Comparison of ENCODE assay signal across 21 cellular contexts in genomic region chr20:37677969-37678610, GRCh38.
"Had no signal": no experiment of that assay in that cellular context is flagged by ENCODE, and none has a peak within 500 bp of the region (broad histone marks: within the 10 kb centered on the region; RNA-seq: fewer than 3 reads in every experiment).

No MANE protein-coding gene starts in this region.

- H3K9me3 Mint-ChIP-seq: memory B cell; natural killer cell treated with Interleukin-12 subunit alpha and Interleukin-12 subunit beta and Interleukin-15 and Interleukin-18, amount 100 ng/mL, for 72 hours had no signal

- H3K4me1 Mint-ChIP-seq: memory B cell had no signal

- H3K27ac Mint-ChIP-seq: memory B cell; natural killer cell treated with Interleukin-12 subunit alpha and Interleukin-12 subunit beta and Interleukin-15 and Interleukin-18, amount 100 ng/mL, for 72 hours had no signal

- DNase-seq: cortex of kidney; dorsolateral prefrontal cortex; effector CD8-positive, alpha-beta T cell; heart left ventricle; hippocampal formation; left lung; lower lobe of right lung; midbrain; posterior cingulate gyrus; sigmoid colon; stimulated activated CD4-positive, alpha-beta T cell treated with anti-CD3 and anti-CD28 coated beads, Interleukin-2, amount 100 ng/mL, for 24 hours; stimulated activated CD4-positive, alpha-beta T cell treated with anti-CD3 and anti-CD28 coated beads, Interleukin-4, amount 100 ng/mL, for 4 hours; stimulated activated naive CD4-positive, alpha-beta T cell treated with Interleukin-2 at 50 U/mL for 16 hours; thyroid gland; upper lobe of right lung had no signal

- H3K27ac ChIP-seq: dorsolateral prefrontal cortex, heart left ventricle, left lung, lower lobe of right lung, sigmoid colon, skin epidermis, suprapubic skin, thyroid gland, upper lobe of right lung, vagina had no signal

- H3K9me3 ChIP-seq: heart left ventricle, left lung, lower lobe of right lung, sigmoid colon, suprapubic skin, thyroid gland, upper lobe of right lung, vagina had no signal

- H3K4me1 ChIP-seq: heart left ventricle, left lung, lower lobe of right lung, sigmoid colon, suprapubic skin, thyroid gland, upper lobe of right lung, vagina had no signal

- H3K4me3 Mint-ChIP-seq: memory B cell; natural killer cell treated with Interleukin-12 subunit alpha and Interleukin-12 subunit beta and Interleukin-15 and Interleukin-18, amount 100 ng/mL, for 72 hours had no signal

- H3K4me3 ChIP-seq: dorsolateral prefrontal cortex, heart left ventricle, left lung, lower lobe of right lung, sigmoid colon, skin epidermis, suprapubic skin, thyroid gland, upper lobe of right lung, vagina had no signal

- H3K36me3 Mint-ChIP-seq: memory B cell; natural killer cell treated with Interleukin-12 subunit alpha and Interleukin-12 subunit beta and Interleukin-15 and Interleukin-18, amount 100 ng/mL, for 72 hours had no signal

- ATAC-seq: esophagus mucosa, heart left ventricle had no signal

- H3K36me3 ChIP-seq: heart left ventricle, left lung, lower lobe of right lung, sigmoid colon, suprapubic skin, thyroid gland, upper lobe of right lung, vagina had no signal

- H3K27me3 ChIP-seq: thyroid gland, upper lobe of right lung, vagina had no signal
